In genomic region chr9:136246849-136247550, GRCh38 we compare ENCODE assay signal across 17 cellular contexts. TPM values are rescaled to one million over a fixed set of nuclear protein-coding genes. Genes with fewer than 3 reads are reported as not detected.
DNase-seq lines count a peak whose midpoint lies in the region; ATAC-seq and TF ChIP-seq lines count a peak whose summit lies in the region.
"Had no signal": no experiment of that assay in that cellular context is flagged by ENCODE, and none has a peak within 500 bp of the region (broad histone marks: within the 10 kb centered on the region; RNA-seq: fewer than 3 reads in every experiment).

No MANE protein-coding gene starts in this region.

- CTCF ChIA-PET in activated naive CD4-positive, alpha-beta T cell treated with anti-CD3 and anti-CD28 coated beads, Interleukin-2, amount 10 ng/mL, durations not matched to agents 7 days and 5 days (lab: Charles Lee) = no interaction called here
- CTCF ChIA-PET in HEK293 (lab: Yijun Ruan, JAX) = interaction anchor here (1.0 to 1.2 kb wide), 2 partner anchors 36 to 109 kb away, joined by 3 read pairs; no protein-coding TSS in a partner anchor

- H3K4me3 ChIP-seq in HEK293 (ENCODE audit: low read depth, low read length) (no peak overlapping the region), vagina (no peak overlapping the region)

- H3K9me3 ChIP-seq in HEK293 (ENCODE audit: control insufficient read depth, insufficient read depth, low read depth, low read length) (no peaks in the 10 kb centered on the region), vagina (no peaks in the 10 kb centered on the region)

- POLR2A ChIA-PET in HEK293 (lab: Yijun Ruan, JAX) = interaction anchor here (1.1 kb wide), 1 partner anchor 20 kb away, joined by 5 read pairs; no protein-coding TSS in a partner anchor

- H3K27ac Mint-ChIP-seq in activated naive CD4-positive, alpha-beta T cell treated with anti-CD3 and anti-CD28 coated beads, Interleukin-2, amount 10 ng/mL, durations not matched to agents 7 days and 5 days = no peak overlapping the region
- peak overlapping the region; percentile 46 for H3K27ac Mint-ChIP-seq in glutamatergic neuron (ENCODE audit: unreplicated experiment)
- peak overlapping the region; percentile 87 for H3K27ac Mint-ChIP-seq in progenitor cell of endocrine pancreas

- ATAC-seq in GM18870 (IDR thresholded peaks at IDR 0.05; ENCODE audit: unreplicated experiment) = no peak

- intact Hi-C loops in vagina (cut with DNase I) = no loop called here

- H3K27me3 ChIP-seq in vagina = no peaks in the 10 kb centered on the region

- H3K36me3 Mint-ChIP-seq in activated naive CD4-positive, alpha-beta T cell treated with anti-CD3 and anti-CD28 coated beads, Interleukin-2, amount 10 ng/mL, durations not matched to agents 7 days and 5 days = peaks cover 1% of the 10 kb centered on the region
- no peaks in the 10 kb centered on the region for H3K36me3 Mint-ChIP-seq in glutamatergic neuron (ENCODE audit: unreplicated experiment)
- no peaks in the 10 kb centered on the region for H3K36me3 Mint-ChIP-seq in progenitor cell of endocrine pancreas (ENCODE audit: insufficient read depth)

- TF ChIP-seq CTCF in HEK293 (tag by site-specific recombination; IDR thresholded peaks at IDR 0.05) (no peak), glutamatergic neuron (IDR thresholded peaks at IDR 0.05; ENCODE audit: partially characterized antibody, unreplicated experiment) (no peak), progenitor cell of endocrine pancreas (IDR thresholded peaks at IDR 0.05; ENCODE audit: unreplicated experiment) (no peak), vagina (IDR thresholded peaks at IDR 0.05) (no peak)

- no peaks in the 10 kb centered on the region for H3K9me3 Mint-ChIP-seq in activated naive CD4-positive, alpha-beta T cell treated with anti-CD3 and anti-CD28 coated beads, Interleukin-2, amount 10 ng/mL, durations not matched to agents 7 days and 5 days
- H3K9me3 Mint-ChIP-seq in glutamatergic neuron (ENCODE audit: unreplicated experiment) (peaks cover 7% of the 10 kb centered on the region), progenitor cell of endocrine pancreas (ENCODE audit: low read depth) (no peaks in the 10 kb centered on the region)

- H3K27me3 Mint-ChIP-seq in activated naive CD4-positive, alpha-beta T cell treated with anti-CD3 and anti-CD28 coated beads, Interleukin-2, amount 10 ng/mL, durations not matched to agents 7 days and 5 days = peaks cover 29% of the 10 kb centered on the region
- H3K27me3 Mint-ChIP-seq in glutamatergic neuron (ENCODE audit: unreplicated experiment) (peaks cover 14% of the 10 kb centered on the region), progenitor cell of endocrine pancreas (peaks cover 20% of the 10 kb centered on the region)

- TF ChIP-seq POLR2A in vagina (IDR thresholded peaks at IDR 0.05) = no peak

- H3K27ac ChIP-seq in HEK293 (ENCODE audit: extremely low read depth, low read depth, low read length) = no peak overlapping the region
- no peak overlapping the region for H3K27ac ChIP-seq in vagina
- H3K27ac ChIP-seq: PC-9 had no signal

- peaks cover 30% of the 10 kb centered on the region for H3K4me1 Mint-ChIP-seq in activated naive CD4-positive, alpha-beta T cell treated with anti-CD3 and anti-CD28 coated beads, Interleukin-2, amount 10 ng/mL, durations not matched to agents 7 days and 5 days
- H3K4me1 Mint-ChIP-seq in glutamatergic neuron (ENCODE audit: low read depth, unreplicated experiment) (peaks cover 44% of the 10 kb centered on the region), progenitor cell of endocrine pancreas (ENCODE audit: low read depth) (peaks cover 17% of the 10 kb centered on the region)

- no peak for DNase-seq in activated naive CD4-positive, alpha-beta T cell treated with anti-CD3 and anti-CD28 coated beads, Interleukin-2, amount 10 ng/mL, durations not matched to agents 7 days and 5 days
- DNase-seq in activated naive CD4-positive, alpha-beta T cell treated with Interleukin-2 at 50 U/mL for 16 hours = no peak
- no peak for DNase-seq in glutamatergic neuron
- no peak for DNase-seq in progenitor cell of endocrine pancreas (ENCODE audit: low spot score, unreplicated experiment)
- no peak for DNase-seq in D341Med (ENCODE audit: low spot score)
- DNase-seq in vagina (ENCODE audit: extremely low spot score in 2 of 2) = no peak
- DNase-seq: DND-41, GDM1, Kasumi-1, NCI-H1105 treated with DMSO at 0.1 percent for 48 hours, NCI-H187 treated with DMSO at 0.1 percent for 48 hours, NCI-H2171, NCI-H446 treated with DMSO at 0.1 percent for 48 hours, NCI-H774, PC-9 had no signal

- H3K4me1 ChIP-seq in HEK293 (ENCODE audit: control insufficient read depth, insufficient read depth, low read length) (0 out of 2 replicates have a peak, but pooled peaks cover 2% of the 10 kb centered on the region), vagina (peaks cover 27% of the 10 kb centered on the region)

- peak overlapping the region; percentile 24 for H3K4me3 Mint-ChIP-seq in activated naive CD4-positive, alpha-beta T cell treated with anti-CD3 and anti-CD28 coated beads, Interleukin-2, amount 10 ng/mL, durations not matched to agents 7 days and 5 days
- H3K4me3 Mint-ChIP-seq in glutamatergic neuron (ENCODE audit: unreplicated experiment) (peak overlapping the region; percentile 33), progenitor cell of endocrine pancreas (ENCODE audit: low read depth) (peak overlapping the region; percentile 37)

- H3K36me3 ChIP-seq in HEK293 (ENCODE audit: control insufficient read depth in 2 of 2, insufficient read depth in 1 of 2, low read length in 2 of 2) (no peaks in the 10 kb centered on the region), vagina (no peaks in the 10 kb centered on the region)

TF ChIP-seq in HEK293, 187 proteins besides CTCF, POLR2A, EP300 and RAD21:
- TF ChIP-seq ZNF341 (tag by site-specific recombination; IDR thresholded peaks at IDR 0.05; ENCODE audit: low read depth) (0 out of 2 replicates have a peak, but pooled peaks have one; percentile 11), ZFHX2 (tag by site-specific recombination; conservative IDR thresholded peaks at IDR 0.05) (peak; percentile 16; the same call in 1 of the 2 replicates), ZEB2 (tag by site-specific recombination; IDR thresholded peaks at IDR 0.05) (no peak), ZNF155 (tag by site-specific recombination; IDR thresholded peaks at IDR 0.05) (no peak), EGR2 (tag by site-specific recombination; IDR thresholded peaks at IDR 0.05; ENCODE audit: low read depth) (0 out of 2 replicates have a peak, but pooled peaks have one; percentile 9), ZNF623 (tag by site-specific recombination; IDR thresholded peaks at IDR 0.05) (peak; percentile 98)

RNA-seq across cellular contexts. Expression of gene QSOX2, which starts 1.4 kb away (rescaled TPM):
- 21.2 TPM for total RNA-seq in glutamatergic neuron (ENCODE audit: unreplicated experiment)
- total RNA-seq in progenitor cell of endocrine pancreas = 24.0 and 24.1 TPM in 2 replicates
- 6.1 TPM for total RNA-seq in vagina

RNA-seq across cellular contexts. Expression of gene LHX3, which starts 42.1 kb away (rescaled TPM):
- total RNA-seq in glutamatergic neuron (ENCODE audit: unreplicated experiment) (0.81 TPM), progenitor cell of endocrine pancreas (not detected in 2 replicates), vagina (not detected)

RNA-seq across cellular contexts. Expression of gene CCDC187, which starts 56.9 kb away (rescaled TPM):
- 15.8 TPM for total RNA-seq in glutamatergic neuron (ENCODE audit: unreplicated experiment)
- total RNA-seq in progenitor cell of endocrine pancreas = 1.2 and 1.4 TPM in 2 replicates
- not detected for total RNA-seq in vagina
